In the genomic region with DNA sequence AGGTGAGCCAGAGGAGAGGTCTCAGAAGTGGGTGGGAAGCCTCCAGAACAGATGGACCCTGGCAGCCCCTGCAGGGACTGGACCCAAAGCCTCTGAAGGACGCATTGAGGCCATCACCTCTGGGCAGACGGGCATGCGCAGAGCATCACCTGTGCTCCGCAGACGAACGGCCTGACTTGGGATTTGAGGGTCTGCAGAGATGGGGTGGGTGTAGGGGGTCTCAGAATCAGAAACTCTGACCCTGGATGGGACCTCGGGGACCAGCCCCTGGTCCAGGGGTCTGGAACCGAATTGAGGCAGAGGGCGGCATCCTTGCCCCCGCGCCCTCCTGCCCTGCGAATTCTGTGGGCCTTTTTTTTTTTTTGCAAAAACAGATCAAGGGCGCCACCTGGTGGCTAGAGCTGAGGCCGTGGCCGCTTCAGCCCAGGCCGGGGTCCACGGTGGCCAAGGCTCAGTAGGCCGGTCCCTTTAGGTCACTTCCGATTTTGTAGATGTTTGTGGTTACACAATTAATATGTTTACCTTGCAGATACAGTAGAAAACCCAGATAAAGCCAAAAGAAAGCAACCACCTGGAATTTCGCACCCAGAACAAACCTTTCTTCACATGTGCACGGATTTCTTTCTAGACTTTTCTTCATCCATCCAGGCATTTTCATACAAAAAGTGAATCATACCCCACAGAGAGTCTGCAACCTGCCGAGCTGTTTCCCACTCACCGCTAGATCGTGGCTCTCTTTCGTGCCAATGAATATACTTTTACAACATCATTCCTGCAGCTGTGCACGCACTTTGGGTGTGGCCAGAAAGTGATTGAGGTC, we compare ENCODE assay signal across 8 cellular contexts. TPM values are rescaled to one million over a fixed set of nuclear protein-coding genes. Genes with fewer than 3 reads are reported as not detected.
DNase-seq lines count a peak whose midpoint lies in the region; ATAC-seq, FAIRE-seq and TF ChIP-seq lines count a peak whose summit lies in the region.

No MANE protein-coding gene starts in this region.

- no peaks in the 10 kb centered on the region for H3K9me2 ChIP-seq in OCI-LY7 (ENCODE audit: insufficient read depth, low read length)

- H3K4me1 ChIP-seq in OCI-LY7 (ENCODE audit: insufficient read depth, low read length, poor library complexity, severe bottlenecking): peaks cover 13% of the 10 kb centered on the region
- peaks cover 0 to 8% (median 5%) of the 10 kb centered on the region in 12 donors for H3K4me1 ChIP-seq in heart left ventricle

- POLR2A ChIA-PET in AG04450 (lab: Yijun Ruan, JAX): no interaction called here
- POLR2A ChIA-PET in OCI-LY7 (lab: Charles Lee): interaction anchor here (0.7 kb wide), 1 partner anchor 162 kb away, joined by 3 read pairs; no protein-coding TSS in a partner anchor

- CTCF ChIA-PET in AG04450 (lab: Charles Lee) (interaction anchor here (0.5 to 10.2 kb wide), 21 partner anchors 9 to 961 kb away, joined by 3 to 114 read pairs (median 3); no protein-coding TSS in a partner anchor), OCI-LY7 (lab: Charles Lee; ENCODE audit: unreplicated experiment) (interaction anchor here (0.6 kb wide), 2 partner anchors 195 to 211 kb away, joined by 3 read pairs; no protein-coding TSS in a partner anchor)

- peak; percentile 44 for FAIRE-seq in GM12892 (lab: Jason Lieb, UNC)

- DNase-seq in AG04450 (ENCODE audit: low read depth, low spot score) (no peak), GM12892 (ENCODE audit: insufficient read length) (peak; percentile 73), OCI-LY7 (ENCODE audit: low spot score) (peak; percentile 63), heart left ventricle (peak in 2 of 5 donors; percentile 52 to 61)
- DNase-seq in activated naive CD4-positive, alpha-beta T cell (lab: John Stamatoyannopoulos, UW): peak; percentile 13 to 44 (median 38)
- peak; percentile 24 to 39 for DNase-seq in stimulated activated CD4-positive, alpha-beta T cell treated with anti-CD3 and anti-CD28 coated beads, Interleukin-15, amount 100 ng/mL, for 48 hours (ENCODE audit: low read depth in 2 of 2)

- no peaks in the 10 kb centered on the region for H4K20me1 ChIP-seq in OCI-LY7 (ENCODE audit: insufficient read depth, low read length)

- H3K27me3 ChIP-seq in AG04450 (ENCODE audit: control insufficient read depth, insufficient read depth, low read length): peaks cover 5% of the 10 kb centered on the region
- H3K27me3 ChIP-seq in heart left ventricle: peaks cover 0 to 8% (median 0%) of the 10 kb centered on the region in 9 donors

- no TSS peak for BruUV-seq in OCI-LY7 (replicated peaks; lab: Mats Ljungman, UMichigan)

- H3K9me3 ChIP-seq in AG04450 (ENCODE audit: control insufficient read depth, insufficient read depth, low read length) (no peaks in the 10 kb centered on the region), OCI-LY7 (ENCODE audit: low read length) (no peaks in the 10 kb centered on the region), heart left ventricle (no peaks in the 10 kb centered on the region)

- peak; percentile 78 for TF ChIP-seq CTCF in AG04450 (IDR thresholded peaks at IDR 0.05; ENCODE audit: low read depth, low read length)
- peak; percentile 92 for TF ChIP-seq CTCF in OCI-LY7 (conservative IDR thresholded peaks at IDR 0.05; ENCODE audit: low read length)
- TF ChIP-seq CTCF in heart left ventricle (IDR thresholded peaks at IDR 0.05): peak; percentile 81 to 97 (median 86)

- TF ChIP-seq POLR2A in GM12892 (IDR thresholded peaks at IDR 0.05; ENCODE audit: low read depth, low read length) (no peak), heart left ventricle (IDR thresholded peaks at IDR 0.05) (no peak)

- intact Hi-C loops in OCI-LY7 (cut with micrococcal nuclease; ENCODE audit: unreplicated experiment): loop anchor here (1.0 to 5.0 kb wide), 3 partner anchors 95 to 502 kb away; no protein-coding TSS in a partner anchor
- intact Hi-C loops in heart left ventricle (cut with DNase I): loop anchor here (1.0 to 10.0 kb wide), 6 partner anchors 60 to 220 kb away; no protein-coding TSS in a partner anchor

- ATAC-seq in heart left ventricle (peak in 2 of 4 donors; percentile 50 to 51), GM19455 (IDR thresholded peaks at IDR 0.05; ENCODE audit: unreplicated experiment) (no peak), GM19395 (IDR thresholded peaks at IDR 0.05; ENCODE audit: unreplicated experiment) (no peak)

- 33 to 37% (median 35%) methylated on average over 26 of the region's 26 CpGs for WGBS in heart left ventricle, 4 donors

- H3K4me3 ChIP-seq in AG04450 (ENCODE audit: low read depth, low read length): no peak overlapping the region
- no peak overlapping the region for H3K4me3 ChIP-seq in OCI-LY7 (ENCODE audit: low read depth, low read length, poor library complexity, severe bottlenecking)
- H3K4me3 ChIP-seq in heart left ventricle: no peak overlapping the region

- no peaks in the 10 kb centered on the region for H3K36me3 ChIP-seq in OCI-LY7 (ENCODE audit: insufficient read depth, low read length)
- H3K36me3 ChIP-seq in heart left ventricle: no peaks in the 10 kb centered on the region

- no peaks in the 10 kb centered on the region for H3K79me2 ChIP-seq in OCI-LY7 (ENCODE audit: insufficient read depth, low read depth, low read length)

- no peak overlapping the region for H2AFZ ChIP-seq in OCI-LY7 (ENCODE audit: low read length)

- H3K4me2 ChIP-seq in OCI-LY7 (ENCODE audit: low read length): no peak overlapping the region

- H3K27ac ChIP-seq in AG04450 (ENCODE audit: low read depth, low read length): no peak overlapping the region
- no peak overlapping the region for H3K27ac ChIP-seq in OCI-LY7 (ENCODE audit: low read depth, low read length, poor library complexity, severe bottlenecking)
- no peak overlapping the region for H3K27ac ChIP-seq in heart left ventricle

RNA-seq across cellular contexts. Expression of a gene that starts 25.9 kb away (rescaled TPM):
- polyA plus RNA-seq in AG04450 (2011; rRNA removed) (not detected in 2 replicates), heart left ventricle (under 1 TPM in 1 of 2 donors, not detected in 1; 0.15 TPM)
- polyA minus RNA-seq in AG04450 (2011; rRNA and poly(A)+ RNA removed): not detected in 2 replicates
- polyA plus RNA-seq in GM12892 (2012; ENCODE audit: missing spikeins): 2.0 TPM
- 1.7 and 3.7 TPM in 2 replicates for total RNA-seq in OCI-LY7 (2014; rRNA removed; shearing (Covaris generic))
- total RNA-seq in OCI-LY7 (2022) (1.5 and 2.0 TPM in 2 replicates), heart left ventricle (1 to 10 TPM in 2 of 9 donors, under 1 TPM in 2, not detected in 5; 0.21 to 1.7 (median 0.90) TPM)

RNA-seq across cellular contexts. Expression of a gene that starts 33.4 kb away (rescaled TPM):
- polyA plus RNA-seq in AG04450 (2011; rRNA removed) (not detected in 2 replicates), heart left ventricle (under 1 TPM; 0.42 to 0.55 TPM)
- not detected in 2 replicates for polyA minus RNA-seq in AG04450 (2011; rRNA and poly(A)+ RNA removed)
- polyA plus RNA-seq in GM12892 (2012; ENCODE audit: missing spikeins): 0.57 TPM
- 5.7 and 6.9 TPM in 2 replicates for total RNA-seq in OCI-LY7 (2014; rRNA removed; shearing (Covaris generic))
- total RNA-seq in OCI-LY7 (2022) (13.0 and 13.4 TPM in 2 replicates), heart left ventricle (10 to 100 TPM in 1 of 9 donors, 1 to 10 TPM in 1, under 1 TPM in 5, not detected in 2; 0.13 to 22.0 (median 0.24) TPM)
